Comparison of ENCODE assay signal across 9 cellular contexts in genomic region chr2:219073413-219074129, GRCh38. TPM values are rescaled to one million over a fixed set of nuclear protein-coding genes. Genes with fewer than 3 reads are reported as not detected.
DNase-seq lines count a peak whose midpoint lies in the region; ATAC-seq and TF ChIP-seq lines count a peak whose summit lies in the region.
"Had no signal": no experiment of that assay in that cellular context is flagged by ENCODE, and none has a peak within 500 bp of the region (broad histone marks: within the 10 kb centered on the region; RNA-seq: fewer than 3 reads in every experiment).

No MANE protein-coding gene starts in this region.

- 48 to 53% methylated on average over 14 of the region's 14 CpGs for WGBS in body of pancreas, 2 donors

- intact Hi-C loops in body of pancreas (cut with DNase I) = no loop called here
- intact Hi-C loops in left lung (cut with DNase I) = no loop called here

- H3K27me3 ChIP-seq in body of pancreas (no peaks in the 10 kb centered on the region), left lung (no peaks in the 10 kb centered on the region)

- DNase-seq in CMK (ENCODE audit: low read depth) (peak; percentile 51), GM19238 (ENCODE audit: insufficient read length, low spot score) (peak; percentile 39), NCI-H510A (lab: John Stamatoyannopoulos, UW) (peak; percentile 44), body of pancreas (peak; percentile 46 to 71 (median 64)), left lung (no peak), cortex of kidney (lab: John Stamatoyannopoulos, UW) (no peak)

- no peak overlapping the region for H3K27ac ChIP-seq in body of pancreas
- no peak overlapping the region for H3K27ac ChIP-seq in left lung
- H3K27ac ChIP-seq: SJSA1 had no signal

- H3K4me1 ChIP-seq in body of pancreas = no peaks in the 10 kb centered on the region
- H3K4me1 ChIP-seq in left lung = peaks cover 0 to 6% of the 10 kb centered on the region in 2 donors
- H3K4me1 ChIP-seq: SJSA1 had no signal

- ATAC-seq in body of pancreas (peak; percentile 52), left lung (peak; percentile 68), HG02884 (IDR thresholded peaks at IDR 0.05; ENCODE audit: unreplicated experiment) (no peak), HG03442 (IDR thresholded peaks at IDR 0.05; ENCODE audit: unreplicated experiment) (no peak)

- H3K4me3 ChIP-seq in body of pancreas = no peak overlapping the region
- no peak overlapping the region for H3K4me3 ChIP-seq in left lung
- H3K4me3 ChIP-seq: SJSA1 had no signal

- H3K9me3 ChIP-seq in body of pancreas = no peaks in the 10 kb centered on the region
- no peaks in the 10 kb centered on the region for H3K9me3 ChIP-seq in left lung
- H3K9me3 ChIP-seq: SJSA1 had no signal

- TF ChIP-seq CTCF in body of pancreas (IDR thresholded peaks at IDR 0.05) (peak; percentile 16 to 66 (median 54)), left lung (IDR thresholded peaks at IDR 0.05) (peak; percentile 43 to 61)

- TF ChIP-seq POLR2A in body of pancreas (IDR thresholded peaks at IDR 0.05) = no peak

- H3K36me3 ChIP-seq in body of pancreas (replicated peaks in 1 of 2; ENCODE audit: insufficient read depth in 1 of 2, low read depth in 2 of 2) = peaks cover 0 to 4% of the 10 kb centered on the region in 2 donors
- peaks cover 0 to 36% of the 10 kb centered on the region in 2 donors for H3K36me3 ChIP-seq in left lung

RNA-seq across cellular contexts. Expression of gene IHH, which starts 12.8 kb away (rescaled TPM):
- total RNA-seq in body of pancreas (1 to 10 TPM in 1 of 2 donors, not detected in 1; 1.0 TPM), left lung (1 to 10 TPM; 1.0 to 1.7 TPM)

RNA-seq across cellular contexts. Expression of gene CFAP65, which starts 32.3 kb away (rescaled TPM):
- total RNA-seq in body of pancreas = not detected
- 1 to 10 TPM in 1 of 2 donors, not detected in 1; 4.3 TPM for total RNA-seq in left lung
- total RNA-seq: SJSA1 had no signal

Comparison
In these comparisons a context has a peak if more than half of its experiments do, and no peak if none do; other contexts are left out.
1. DNase-seq: peak in CMK (single experiment), GM19238 (single experiment), NCI-H510A (single experiment) and body of pancreas (4 of 4); none in left lung (0 of 2) and cortex of kidney (single experiment).
2. ATAC-seq: peak in body of pancreas (single experiment) and left lung (single experiment); none in HG02884 (single experiment) and HG03442 (single experiment).